ENCODE assay signal across 10 cellular contexts in genomic region chr3:120435621-120436020, GRCh38. TPM values are rescaled to one million over a fixed set of nuclear protein-coding genes. Genes with fewer than 3 reads are reported as not detected.
DNase-seq lines count a peak whose midpoint lies in the region; ATAC-seq, FAIRE-seq and TF ChIP-seq lines count a peak whose summit lies in the region.
"Had no signal": no experiment of that assay in that cellular context is flagged by ENCODE, and none has a peak within 500 bp of the region (broad histone marks: within the 10 kb centered on the region; RNA-seq: fewer than 3 reads in every experiment).

No MANE protein-coding gene starts in this region.

- no peaks in the 10 kb centered on the region for H3K27me3 Mint-ChIP-seq in astrocyte (ENCODE audit: low read depth, unreplicated experiment)
- H3K27me3 Mint-ChIP-seq in T-helper 2 cell treated with Interferon-gamma antibody and Interleukin-4, amounts not matched to agents 5 μg/mL and 100 μg/mL, for 36 hours (ENCODE audit: low read depth), result peaks cover 11% of the 10 kb centered on the region

- dilution Hi-C loops in keratinocyte (cut with MboI; ENCODE audit: extremely low pct_ligation_motif_present, low sequenced_read_pairs), result no loop called here

- H3K27ac Mint-ChIP-seq in astrocyte (ENCODE audit: unreplicated experiment), result peak overlapping the region; percentile 83
- no peak overlapping the region for H3K27ac Mint-ChIP-seq in T-helper 2 cell treated with Interferon-gamma antibody and Interleukin-4, amounts not matched to agents 5 μg/mL and 100 μg/mL, for 36 hours

- no peak for TF ChIP-seq CTCF in heart right ventricle (IDR thresholded peaks at IDR 0.05)
- TF ChIP-seq CTCF in astrocyte (IDR thresholded peaks at IDR 0.05; ENCODE audit: insufficient read depth, low read depth, low read length), result no peak
- no peak for TF ChIP-seq CTCF in keratinocyte (optimal IDR thresholded peaks at IDR 0.05 in 1 of 3, IDR thresholded peaks at IDR 0.05 in 1 of 3, conservative IDR thresholded peaks at IDR 0.05 in 1 of 3; ENCODE audit: extremely low read depth in 1 of 3, insufficient read depth in 2 of 3, low read length in 3 of 3)
- no peak for TF ChIP-seq CTCF in upper lobe of left lung (IDR thresholded peaks at IDR 0.05)

- H3K4me3 ChIP-seq in heart right ventricle (no peak overlapping the region), astrocyte (ENCODE audit: insufficient read depth, low read depth, low read length) (no peak overlapping the region), keratinocyte (ENCODE audit: control insufficient read depth in 2 of 3, extremely low read depth in 1 of 3, insufficient read depth in 2 of 3, low read depth in 1 of 3, low read length in 3 of 3) (peak overlapping the region in 1 of 3 experiments; percentile 43), upper lobe of left lung (no peak overlapping the region)
- H3K4me3 ChIP-seq: BLaER1 had no signal

- H3K36me3 ChIP-seq in heart right ventricle, result peaks cover 0 to 44% (median 3%) of the 10 kb centered on the region in 9 donors
- H3K36me3 ChIP-seq in astrocyte (ENCODE audit: insufficient read depth, low read length), result peaks cover 38% of the 10 kb centered on the region
- peaks cover 4 to 10% of the 10 kb centered on the region in 2 experiments for H3K36me3 ChIP-seq in keratinocyte (ENCODE audit: control insufficient read depth in 2 of 2, extremely low read depth in 1 of 2, insufficient read depth in 2 of 2, low read length in 2 of 2)
- peaks cover 0 to 5% (median 0%) of the 10 kb centered on the region in 4 donors for H3K36me3 ChIP-seq in upper lobe of left lung

- no peak for TF ChIP-seq POLR2A in upper lobe of left lung (IDR thresholded peaks at IDR 0.05)

- H3K79me2 ChIP-seq in astrocyte (ENCODE audit: insufficient read depth, low read length) (peaks cover 96% of the 10 kb centered on the region), keratinocyte (ENCODE audit: control insufficient read depth, insufficient read depth, low read length) (peaks cover 3% of the 10 kb centered on the region)

- H3K36me3 Mint-ChIP-seq in astrocyte (ENCODE audit: low read depth, unreplicated experiment), result peaks cover 31% of the 10 kb centered on the region
- no peaks in the 10 kb centered on the region for H3K36me3 Mint-ChIP-seq in T-helper 2 cell treated with Interferon-gamma antibody and Interleukin-4, amounts not matched to agents 5 μg/mL and 100 μg/mL, for 36 hours (ENCODE audit: low read depth)

- H3K9ac ChIP-seq in astrocyte (ENCODE audit: low read length), result peak overlapping the region; percentile 72
- no peak overlapping the region for H3K9ac ChIP-seq in keratinocyte (ENCODE audit: control insufficient read depth, extremely low read depth, insufficient read depth, low read length)
- H3K9ac ChIP-seq: BLaER1 had no signal

- WGBS in heart right ventricle, 2 donors, result 35 to 40% methylated on average over 4 of the region's 4 CpGs
- 43 to 55% methylated on average over 4 of the region's 4 CpGs for WGBS in upper lobe of left lung, 2 donors

- no peaks in the 10 kb centered on the region for H3K27me3 ChIP-seq in heart right ventricle
- no peaks in the 10 kb centered on the region for H3K27me3 ChIP-seq in astrocyte (ENCODE audit: insufficient read depth, low read length)
- H3K27me3 ChIP-seq in keratinocyte (ENCODE audit: control insufficient read depth, extremely low read depth, insufficient read depth, low read length), result no peaks in the 10 kb centered on the region
- no peaks in the 10 kb centered on the region for H3K27me3 ChIP-seq in upper lobe of left lung
- H3K27me3 ChIP-seq: BLaER1 had no signal

- H3K9me3 Mint-ChIP-seq in astrocyte (ENCODE audit: unreplicated experiment), result no peaks in the 10 kb centered on the region
- no peaks in the 10 kb centered on the region for H3K9me3 Mint-ChIP-seq in T-helper 2 cell treated with Interferon-gamma antibody and Interleukin-4, amounts not matched to agents 5 μg/mL and 100 μg/mL, for 36 hours
- H3K9me3 Mint-ChIP-seq: central memory CD8-positive, alpha-beta T cell had no signal

- peak overlapping the region; percentile 74 for H3K4me2 ChIP-seq in astrocyte (ENCODE audit: low read length)
- H3K4me2 ChIP-seq in keratinocyte (ENCODE audit: control insufficient read depth, extremely low read depth, insufficient read depth, low read depth, low read length), result peak overlapping the region; percentile 7
- H3K4me2 ChIP-seq: BLaER1 had no signal

- FAIRE-seq in astrocyte (lab: Jason Lieb, UNC), result peak; percentile 88
- FAIRE-seq in keratinocyte (lab: Jason Lieb, UNC), result peak; percentile 66
- FAIRE-seq in urothelium cell line (lab: Jason Lieb, UNC), result no peak

- peak in 3 of 8 donors; percentile 3 to 37 (median 31) for ATAC-seq in heart right ventricle
- no peak for ATAC-seq in left cardiac atrium
- ATAC-seq in upper lobe of left lung (ENCODE audit: low FRiP score in 2 of 2), result no peak
- no peak for ATAC-seq in HG03565 (IDR thresholded peaks at IDR 0.05; ENCODE audit: unreplicated experiment)

- DNase-seq in heart right ventricle (no peak), left cardiac atrium (no peak), astrocyte (ENCODE audit: low read depth) (peak; percentile 70), keratinocyte (ENCODE audit: low read depth, low spot score) (peak; percentile 25), upper lobe of left lung (no peak), urothelium cell line (ENCODE audit: low spot score) (no peak)
- DNase-seq in T-helper 2 cell treated with Interferon-gamma antibody and Interleukin-4, amounts not matched to agents 5 μg/mL and 100 μg/mL, for 36 hours (ENCODE audit: low spot score), result no peak

- intact Hi-C loops in heart right ventricle (cut with DNase I) (no loop called here), left cardiac atrium (cut with DNase I) (no loop called here)

- H3K9me3 ChIP-seq in heart right ventricle, result no peaks in the 10 kb centered on the region
- H3K9me3 ChIP-seq in astrocyte (ENCODE audit: insufficient read depth, low read depth, low read length), result no peaks in the 10 kb centered on the region
- H3K9me3 ChIP-seq in keratinocyte (ENCODE audit: control insufficient read depth, low read depth, low read length), result no peaks in the 10 kb centered on the region
- no peaks in the 10 kb centered on the region for H3K9me3 ChIP-seq in upper lobe of left lung
- H3K9me3 ChIP-seq: BLaER1 had no signal

- H3K9me1 ChIP-seq in keratinocyte (ENCODE audit: control insufficient read depth, extremely low read depth, insufficient read depth, low read length), result no peaks in the 10 kb centered on the region

- H3K4me1 ChIP-seq in heart right ventricle, result peaks cover 17 to 100% (median 92%) of the 10 kb centered on the region in 9 donors
- peaks cover 90% of the 10 kb centered on the region for H3K4me1 ChIP-seq in astrocyte (ENCODE audit: insufficient read depth, low read length)
- H3K4me1 ChIP-seq in keratinocyte (ENCODE audit: control insufficient read depth, extremely low read depth, insufficient read depth, low read length), result peaks cover 15% of the 10 kb centered on the region
- peaks cover 35 to 63% (median 38%) of the 10 kb centered on the region in 4 donors for H3K4me1 ChIP-seq in upper lobe of left lung

- no peak overlapping the region for H2AFZ ChIP-seq in astrocyte (ENCODE audit: low read depth, low read length)
- H2AFZ ChIP-seq in keratinocyte (ENCODE audit: control insufficient read depth, low read length), result peak overlapping the region; percentile 52

- H4K20me1 ChIP-seq in astrocyte (ENCODE audit: insufficient read depth, low read length) (peaks cover 47% of the 10 kb centered on the region), keratinocyte (ENCODE audit: control insufficient read depth, extremely low read depth, insufficient read depth, low read length) (no peaks in the 10 kb centered on the region)
- H4K20me1 ChIP-seq: BLaER1 had no signal

- H3K27ac ChIP-seq in heart right ventricle (peak overlapping the region in 8 of 10 donors; percentile 1 to 89 (median 38)), astrocyte (ENCODE audit: low read depth, low read length) (peak overlapping the region; percentile 90), keratinocyte (ENCODE audit: control insufficient read depth, insufficient read depth, low read length) (no peak overlapping the region), upper lobe of left lung (peak overlapping the region; percentile 1 to 49 (median 28))
- H3K27ac ChIP-seq: BLaER1 had no signal

- peaks cover 84% of the 10 kb centered on the region for H3K4me1 Mint-ChIP-seq in astrocyte (ENCODE audit: low read depth, unreplicated experiment)
- no peaks in the 10 kb centered on the region for H3K4me1 Mint-ChIP-seq in T-helper 2 cell treated with Interferon-gamma antibody and Interleukin-4, amounts not matched to agents 5 μg/mL and 100 μg/mL, for 36 hours (ENCODE audit: low read depth)
- H3K4me1 Mint-ChIP-seq: central memory CD8-positive, alpha-beta T cell had no signal

- peak overlapping the region; percentile 55 for H3K4me3 Mint-ChIP-seq in astrocyte (ENCODE audit: unreplicated experiment)
- H3K4me3 Mint-ChIP-seq in T-helper 2 cell treated with Interferon-gamma antibody and Interleukin-4, amounts not matched to agents 5 μg/mL and 100 μg/mL, for 36 hours, result no peak overlapping the region
- H3K4me3 Mint-ChIP-seq: central memory CD8-positive, alpha-beta T cell had no signal

- no peak for TF ChIP-seq EP300 in upper lobe of left lung (IDR thresholded peaks at IDR 0.05)

RNA-seq across cellular contexts. Expression of gene FSTL1, which starts 15.2 kb away (rescaled TPM):
- total RNA-seq in heart right ventricle (100 to 1,000 TPM; 100 to 346 (median 213) TPM), left cardiac atrium (100 to 1,000 TPM; 376 to 503 TPM), astrocyte (1,010 and 1,056 TPM in 2 replicates), upper lobe of left lung (100 to 1,000 TPM in 3 of 6 donors, 10 to 100 TPM in 3; 35.6 to 480 (median 120) TPM)
- polyA plus RNA-seq in heart right ventricle (10 to 100 TPM; 54.4 to 88.5 TPM), keratinocyte (59.0 to 93.9 TPM (median 67.1 TPM) in 3 replicates)
- polyA plus RNA-seq in keratinocyte (2011; ENCODE audit: low read depth), result 5.4 TPM
- 29.1 and 39.5 TPM in 2 replicates for polyA plus RNA-seq in keratinocyte (2011; cell fraction: cytosol; rRNA removed)
- 75.1 and 87.2 TPM in 2 replicates for polyA plus RNA-seq in keratinocyte (2011; cell fraction: nucleus; rRNA removed)
- polyA plus RNA-seq in keratinocyte (2012; ENCODE audit: low replicate concordance), result 12.2 and 72.7 TPM in 2 replicates
- 82.5 to 110 TPM (median 97.8 TPM) in 3 replicates for polyA minus RNA-seq in keratinocyte
- 56.2 TPM for polyA minus RNA-seq in keratinocyte (2011; cell fraction: cytosol; rRNA and poly(A)+ RNA removed)
- polyA minus RNA-seq in keratinocyte (2011; cell fraction: nucleus; rRNA and poly(A)+ RNA removed), result 50.8 and 105 TPM in 2 replicates

Comparison
In these comparisons a context has a peak if more than half of its experiments do, and no peak if none do; other contexts are left out.
1. DNase-seq: peak in astrocyte (single experiment) and keratinocyte (single experiment); none in heart right ventricle (0 of 2), left cardiac atrium (single experiment), upper lobe of left lung (0 of 2), T-helper 2 cell treated with Interferon-gamma antibody and Interleukin-4, amounts not matched to agents 5 μg/mL and 100 μg/mL, for 36 hours (single experiment) and urothelium cell line (single experiment).